3 cellular contexts compared by ENCODE assay signal in genomic region chr17:16115077-16115698, GRCh38.
TF ChIP-seq lines count a peak whose summit lies in the region.

No MANE protein-coding gene starts in this region.

TF ChIP-seq in A549, 52 proteins besides CTCF, POLR2A, EP300 and RAD21:
- TF ChIP-seq ZFP36 (IDR thresholded peaks at IDR 0.05; ENCODE audit: borderline replicate concordance, partially characterized antibody), result peak; percentile 92

TF ChIP-seq in HEK293, 187 proteins besides CTCF, POLR2A, EP300 and RAD21:
- TF ChIP-seq ZNF585B (tag by site-specific recombination; IDR thresholded peaks at IDR 0.05), result peak; percentile 99
- peak; percentile 85 for TF ChIP-seq SETDB1 (IDR thresholded peaks at IDR 0.05; ENCODE audit: insufficient read length, low read length)

TF ChIP-seq in K562, 482 proteins besides CTCF, POLR2A, EP300 and RAD21:
- TF ChIP-seq CEBPZ (IDR thresholded peaks at IDR 0.05; ENCODE audit: borderline replicate concordance, low read depth, low read length) (0 out of 2 replicates have a peak, but pooled peaks have one; percentile 34), ZFP36 (IDR thresholded peaks at IDR 0.05; ENCODE audit: low read depth, low read length, partially characterized antibody) (peak; percentile 76), TRIM28 (IDR thresholded peaks at IDR 0.05) (peak; percentile 41; the same call in 1 of the 2 replicates)
